In genomic region chr16:29613307-29614057, GRCh38 we compare ENCODE assay signal across 8 cellular contexts. TPM values are rescaled to one million over a fixed set of nuclear protein-coding genes. Genes with fewer than 3 reads are reported as not detected.
DNase-seq lines count a peak whose midpoint lies in the region; ATAC-seq and TF ChIP-seq lines count a peak whose summit lies in the region.
"Not testable (repeated sequence)": the region's sequence is repeated elsewhere in the genome, so short reads cannot be mapped to it uniquely, and the experiment has no call there.

No MANE protein-coding gene starts in this region.

- not testable (repeated sequence) for H3K36me3 ChIP-seq in CD8-positive, alpha-beta T cell (ENCODE audit: insufficient read depth, low read length); Karpas-422 (ENCODE audit: insufficient read depth, low read length)

- not testable (repeated sequence) for H3K4me1 ChIP-seq in CD8-positive, alpha-beta T cell (ENCODE audit: insufficient read depth, low read length)
- H3K4me1 ChIP-seq in Karpas-422 (ENCODE audit: low read length), result peaks cover 12% of the 10 kb centered on the region

- peak overlapping the region; percentile 93 for H3K27ac Mint-ChIP-seq in CD8-positive, alpha-beta T cell
- peak overlapping the region; percentile 99 for H3K27ac Mint-ChIP-seq in activated T-cell treated with anti-CD3 and anti-CD28 coated beads, Interleukin-2, amount 50 U/mL, for 24 hours

- not testable (repeated sequence) for TF ChIP-seq CTCF in CD8-positive, alpha-beta T cell (IDR thresholded peaks at IDR 0.05); epithelial cell of proximal tubule (conservative IDR thresholded peaks at IDR 0.05; ENCODE audit: low read depth, low read length)

- CTCF ChIA-PET in CD8-positive, alpha-beta T cell (lab: Charles Lee), result not testable (repeated sequence)

- peak overlapping the region; percentile 88 for H3K9ac ChIP-seq in Karpas-422 (ENCODE audit: low read length)

- H3K79me2 ChIP-seq in Karpas-422 (ENCODE audit: low read length), result peaks cover 30% of the 10 kb centered on the region

- H3K27me3 Mint-ChIP-seq in CD8-positive, alpha-beta T cell (ENCODE audit: low read depth); activated T-cell treated with anti-CD3 and anti-CD28 coated beads, Interleukin-2, amount 50 U/mL, for 24 hours: not testable (repeated sequence)

- POLR2A ChIA-PET in CD8-positive, alpha-beta T cell (lab: Charles Lee), result interaction anchor here (1.0 kb wide), 1 partner anchor 486 kb away, joined by 3 read pairs; no protein-coding TSS in a partner anchor

- H3K4me3 Mint-ChIP-seq in CD8-positive, alpha-beta T cell, result peak overlapping the region; percentile 94
- peak overlapping the region; percentile 93 for H3K4me3 Mint-ChIP-seq in activated T-cell treated with anti-CD3 and anti-CD28 coated beads, Interleukin-2, amount 50 U/mL, for 24 hours

- not testable (repeated sequence) for H3K9me3 Mint-ChIP-seq in CD8-positive, alpha-beta T cell; activated T-cell treated with anti-CD3 and anti-CD28 coated beads, Interleukin-2, amount 50 U/mL, for 24 hours

- not testable (repeated sequence) for H2AFZ ChIP-seq in Karpas-422 (ENCODE audit: low read length)

- H4K20me1 ChIP-seq in Karpas-422 (ENCODE audit: insufficient read depth, low read depth, low read length), result not testable (repeated sequence)

- peak; percentile 59 for ATAC-seq in CD8-positive, alpha-beta T cell
- peak; percentile 33 for ATAC-seq in GM21526 (IDR thresholded peaks at IDR 0.05; ENCODE audit: low FRiP score, unreplicated experiment)

- not testable (repeated sequence) for H3K27me3 ChIP-seq in CD8-positive, alpha-beta T cell (ENCODE audit: insufficient read depth, low read length); Karpas-422 (ENCODE audit: low read length)

- not testable (repeated sequence) for H3K9me2 ChIP-seq in Karpas-422 (replicated peaks; ENCODE audit: insufficient read depth, low read length)

- intact Hi-C loops in CD8-positive, alpha-beta T cell (cut with DNase I, micrococcal nuclease), result loop anchor here (2.0 to 5.0 kb wide), 2 partner anchors 19 to 49 kb away; partner anchors contain the start of gene SPN (in 1 of the 2)

- H3K9me3 ChIP-seq in CD8-positive, alpha-beta T cell (ENCODE audit: low read length); Karpas-422 (ENCODE audit: low read length): not testable (repeated sequence)

- H3K27ac ChIP-seq in CD8-positive, alpha-beta T cell (ENCODE audit: low read depth, low read length), result peak overlapping the region; percentile 71
- H3K27ac ChIP-seq in Karpas-422 (ENCODE audit: low read length), result peak overlapping the region; percentile 76; the same call in 1 of the 2 replicates

- DNase-seq in CD8-positive, alpha-beta T cell, result peak; percentile 81 to 94 (median 86)
- peak; percentile 97 for DNase-seq in Karpas-422
- peak; percentile 86 for DNase-seq in RKO (ENCODE audit: low spot score)
- peak; percentile 97 for DNase-seq in activated T-cell treated with anti-CD3 and anti-CD28 coated beads, Interleukin-2, amount 50 U/mL, for 24 hours
- not testable (repeated sequence) for DNase-seq in epithelial cell of proximal tubule (ENCODE audit: low read depth)
- peak; percentile 70 for DNase-seq in middle frontal gyrus (ENCODE audit: extremely low spot score, low spot score)
- DNase-seq in stimulated activated CD8-positive, alpha-beta memory T cell treated with anti-CD3 and anti-CD28 coated beads, Interleukin-12 subunit alpha, Interleukin-12 subunit beta, amount 100 ng/mL, for 4 hours (ENCODE audit: low read depth), result peak; percentile 91

- H3K4me3 ChIP-seq in CD8-positive, alpha-beta T cell (ENCODE audit: low read depth, low read length), result peak overlapping the region; percentile 81
- H3K4me3 ChIP-seq in Karpas-422 (ENCODE audit: low read length), result peak overlapping the region; percentile 82
- H3K4me3 ChIP-seq in epithelial cell of proximal tubule (ENCODE audit: low read depth, low read length), result peak overlapping the region; percentile 64

- peak overlapping the region; percentile 76 for H3K4me2 ChIP-seq in Karpas-422 (ENCODE audit: low read depth, low read length, poor library complexity, severe bottlenecking)

- H3K4me1 Mint-ChIP-seq in CD8-positive, alpha-beta T cell (ENCODE audit: low read depth), result peaks cover 17% of the 10 kb centered on the region
- H3K4me1 Mint-ChIP-seq in activated T-cell treated with anti-CD3 and anti-CD28 coated beads, Interleukin-2, amount 50 U/mL, for 24 hours (ENCODE audit: low read depth), result peaks cover 11% of the 10 kb centered on the region

- H3K36me3 Mint-ChIP-seq in CD8-positive, alpha-beta T cell, result not testable (repeated sequence)
- peaks cover 39% of the 10 kb centered on the region for H3K36me3 Mint-ChIP-seq in activated T-cell treated with anti-CD3 and anti-CD28 coated beads, Interleukin-2, amount 50 U/mL, for 24 hours (ENCODE audit: low read depth)

RNA-seq across cellular contexts. Expression of gene SPN, which starts 49.6 kb away (rescaled TPM):
- total RNA-seq in CD8-positive, alpha-beta T cell, result 10 to 100 TPM; 36.9 to 38.2 TPM
- 0.63 and 1.0 TPM in 2 replicates for total RNA-seq in Karpas-422 (2014; rRNA removed; shearing (Covaris generic); ENCODE audit: low replicate concordance)
- total RNA-seq in epithelial cell of proximal tubule, result 0.43 TPM in 1 of 2 replicates, not detected in the other

Comparison
In these comparisons a context has a peak if more than half of its experiments do, and no peak if none do; other contexts are left out.
1. RNA of gene SPN, which starts 49.6 kb away (total RNA-seq): 36.9 to 38.2 TPM in CD8-positive, alpha-beta T cell; 0.63 to 1.0 TPM in Karpas-422 and 0.43 TPM in epithelial cell of proximal tubule; every median in the first group is over 10 times any median in the second.
2. Peak in every context shown above with its lines, with median percentiles within 50 percentile points of each other: H3K4me3 ChIP-seq.